10 cellular contexts compared by ENCODE assay signal in the genomic region with DNA sequence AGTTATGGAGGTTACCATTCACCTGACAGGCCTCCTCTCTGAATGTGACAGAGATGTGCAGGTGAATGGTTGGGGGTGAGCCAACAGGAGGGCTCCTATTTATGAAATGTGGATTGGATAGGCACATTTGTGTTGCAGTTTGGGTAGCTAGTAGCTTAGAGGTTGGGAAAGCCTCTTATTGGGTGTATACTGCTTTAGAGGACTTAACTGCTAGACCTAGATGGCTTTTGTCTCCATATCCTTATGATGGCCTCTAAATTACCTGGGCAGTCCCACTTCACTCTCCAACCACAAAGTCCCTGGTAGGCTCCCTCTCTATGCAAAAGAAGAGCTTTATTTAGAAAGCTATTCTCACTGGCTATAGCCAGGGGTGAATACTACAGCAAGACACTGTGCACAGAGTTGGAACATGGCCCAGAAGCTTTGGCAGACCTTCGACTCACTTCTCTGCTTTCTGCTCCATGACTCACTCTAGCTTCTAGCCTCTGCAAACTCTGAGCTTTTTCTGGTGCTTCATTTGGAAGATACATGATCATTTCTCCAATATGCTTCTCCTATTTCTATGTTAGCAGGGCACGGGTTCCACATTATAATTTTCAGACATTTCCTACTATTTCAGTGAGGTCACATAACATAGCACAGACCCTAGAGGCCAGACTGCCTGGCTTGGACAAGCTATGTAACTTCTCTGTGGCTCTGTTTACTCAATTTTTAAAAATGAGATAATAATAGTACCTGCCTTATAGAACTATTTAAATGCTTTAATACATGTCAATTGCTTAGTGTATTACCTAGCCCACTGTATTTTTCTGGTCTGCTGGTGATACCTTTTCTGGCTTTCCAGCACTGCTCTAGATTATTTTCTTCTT. TPM values are rescaled to one million over a fixed set of nuclear protein-coding genes. Genes with fewer than 3 reads are reported as not detected.
DNase-seq lines count a peak whose midpoint lies in the region; ATAC-seq, FAIRE-seq and TF ChIP-seq lines count a peak whose summit lies in the region.
"Had no signal": no experiment of that assay in that cellular context is flagged by ENCODE, and none has a peak within 500 bp of the region (broad histone marks: within the 10 kb centered on the region; RNA-seq: fewer than 3 reads in every experiment).

No MANE protein-coding gene starts in this region.

- H3K9me3 ChIP-seq in AG04450 (ENCODE audit: control insufficient read depth, insufficient read depth, low read length): no peaks in the 10 kb centered on the region

- ATAC-seq in GM21825 (IDR thresholded peaks at IDR 0.05; ENCODE audit: unreplicated experiment) (no peak), GM18861 (IDR thresholded peaks at IDR 0.05; ENCODE audit: unreplicated experiment) (no peak)
- ATAC-seq: activated CD8-positive, alpha-beta memory T cell treated with anti-CD3 and anti-CD28 coated beads, Interleukin-2, amount 10 ng/mL, durations not matched to agents 7 days and 5 days had no signal

- no peaks in the 10 kb centered on the region for H3K27me3 ChIP-seq in AG04450 (ENCODE audit: control insufficient read depth, insufficient read depth, low read length)

- no peak for FAIRE-seq in GM19239 (lab: Jason Lieb, UNC)

- CTCF ChIA-PET in AG04450 (lab: Charles Lee): interaction anchor here (1.9 kb wide), 1 partner anchor 52 kb away, joined by 5 read pairs; no protein-coding TSS in a partner anchor

- H3K27ac ChIP-seq in AG04450 (ENCODE audit: low read depth, low read length): no peak overlapping the region
- H3K27ac ChIP-seq: HL-60 had no signal

- POLR2A ChIA-PET in AG04450 (lab: Yijun Ruan, JAX): interaction anchor here (1.2 kb wide), 1 partner anchor 29 kb away, joined by 5 read pairs; a partner anchor contains a TSS

- H3K4me3 ChIP-seq in AG04450 (ENCODE audit: low read depth, low read length): no peak overlapping the region
- no peak overlapping the region for H3K4me3 ChIP-seq in choroid plexus epithelial cell (ENCODE audit: low read depth, low read length)

- TF ChIP-seq CTCF in AG04450 (IDR thresholded peaks at IDR 0.05; ENCODE audit: low read depth, low read length) (no peak), choroid plexus epithelial cell (conservative IDR thresholded peaks at IDR 0.05; ENCODE audit: low read depth, low read length) (no peak)

- peak; percentile 63 for DNase-seq in AG04450 (ENCODE audit: low read depth, low spot score)
- peak; percentile 61 for DNase-seq in LHCN-M2 (ENCODE audit: low read depth)
- DNase-seq in choroid plexus epithelial cell (ENCODE audit: low read depth): peak; percentile 94
- peak; percentile 79 for DNase-seq in medulla oblongata (ENCODE audit: extremely low spot score)
- DNase-seq in GM19239 (ENCODE audit: insufficient read length, low spot score): no peak
- no peak for DNase-seq in NCI-H2227 (lab: John Stamatoyannopoulos, UW; ENCODE audit: unreplicated experiment)
- DNase-seq: activated CD8-positive, alpha-beta memory T cell treated with anti-CD3 and anti-CD28 coated beads, Interleukin-2, amount 10 ng/mL, durations not matched to agents 7 days and 5 days had no signal

RNA-seq across cellular contexts. Expression of a gene that starts 6.0 kb away (rescaled TPM):
- polyA plus RNA-seq in AG04450 (2011; rRNA removed): not detected in 2 replicates
- not detected in 2 replicates for polyA minus RNA-seq in AG04450 (2011; rRNA and poly(A)+ RNA removed)
- total RNA-seq in LHCN-M2 (2014; rRNA removed): not detected in 2 replicates
- not detected for polyA plus RNA-seq in LHCN-M2 (2012)
- total RNA-seq: activated CD8-positive, alpha-beta memory T cell treated with anti-CD3 and anti-CD28 coated beads, Interleukin-2, amount 10 ng/mL, durations not matched to agents 7 days and 5 days had no signal

RNA-seq across cellular contexts. Expression of a gene that starts 28.6 kb away (rescaled TPM):
- 1.8 and 2.8 TPM in 2 replicates for polyA plus RNA-seq in AG04450 (2011; rRNA removed)
- polyA minus RNA-seq in AG04450 (2011; rRNA and poly(A)+ RNA removed): 0.92 and 0.96 TPM in 2 replicates
- total RNA-seq in LHCN-M2 (2014; rRNA removed): 68.9 and 72.8 TPM in 2 replicates
- 28.8 TPM for polyA plus RNA-seq in LHCN-M2 (2012)

RNA-seq across cellular contexts. Expression of a gene that starts 38.2 kb away (rescaled TPM):
- not detected in 2 replicates for polyA plus RNA-seq in AG04450 (2011; rRNA removed)
- not detected in 2 replicates for polyA minus RNA-seq in AG04450 (2011; rRNA and poly(A)+ RNA removed)
- total RNA-seq in LHCN-M2 (2014; rRNA removed): not detected in 2 replicates
- polyA plus RNA-seq in LHCN-M2 (2012): not detected
- total RNA-seq: activated CD8-positive, alpha-beta memory T cell treated with anti-CD3 and anti-CD28 coated beads, Interleukin-2, amount 10 ng/mL, durations not matched to agents 7 days and 5 days had no signal

Comparison
In these comparisons a context has a peak if more than half of its experiments do, and no peak if none do; other contexts are left out.
1. DNase-seq: peak in AG04450 (single experiment), LHCN-M2 (single experiment), choroid plexus epithelial cell (single experiment) and medulla oblongata (single experiment); none in GM19239 (single experiment) and NCI-H2227 (single experiment).